In the genomic region with DNA sequence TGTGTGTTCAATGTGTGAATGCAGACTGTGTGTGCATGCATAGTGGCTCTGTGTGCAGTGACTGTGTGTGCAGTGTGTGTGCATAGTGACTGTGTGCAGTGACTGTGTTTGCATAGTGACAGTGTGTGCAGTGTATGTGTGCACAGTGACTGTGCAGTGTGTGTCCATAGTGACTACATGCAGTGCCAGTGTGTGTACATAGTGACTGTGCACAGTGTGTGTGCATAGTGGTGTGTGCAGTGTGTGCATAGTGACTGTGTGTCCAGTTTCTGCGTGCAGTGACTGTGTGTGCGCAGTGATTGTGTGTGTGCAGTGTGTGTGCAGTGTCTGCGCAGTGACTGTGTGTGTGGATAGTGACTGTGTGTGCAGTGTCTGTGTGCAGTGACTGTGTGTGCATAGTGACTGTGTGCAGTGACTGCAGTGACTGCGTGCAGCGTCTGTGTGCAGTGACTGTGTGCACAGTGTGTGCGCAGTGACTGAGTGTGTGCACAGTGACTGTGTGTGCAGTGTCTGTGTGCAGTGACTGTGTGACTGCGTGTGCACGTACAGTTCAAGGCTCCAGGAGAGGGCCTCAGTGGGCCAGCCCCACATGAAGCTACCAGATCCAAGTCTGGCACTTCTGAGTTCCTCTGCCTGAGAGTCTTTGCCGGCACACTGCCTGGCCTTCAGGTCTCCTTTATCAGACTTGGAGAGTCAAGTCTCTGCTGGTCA, we compare ENCODE assay signal across 21 cellular contexts.
A peak's percentile ranks its signal among the peaks of the same experiment; 100 is the strongest.
DNase-seq lines count a peak whose midpoint lies in the region; ATAC-seq, FAIRE-seq and TF ChIP-seq lines count a peak whose summit lies in the region.
"Had no signal": no experiment of that assay in that cellular context is flagged by ENCODE, and none has a peak within 500 bp of the region (broad histone marks: within the 10 kb centered on the region; RNA-seq: fewer than 3 reads in every experiment).

No MANE protein-coding gene starts in this region.

- no peak overlapping the region for H2BK120ac ChIP-seq in neuronal stem cell (ENCODE audit: low read depth, low read length)

- peak overlapping the region in 1 of 8 donors; percentile 75 for H3K27ac Mint-ChIP-seq in CD8-positive, alpha-beta memory T cell
- H3K27ac Mint-ChIP-seq in activated T-helper 17 cell treated with anti-CD3 and anti-CD28 coated beads, Interleukin-2, amount 50 U/mL, for 72 hours = peak overlapping the region; percentile 26
- no peak overlapping the region for H3K27ac Mint-ChIP-seq in type B pancreatic cell

- peak overlapping the region; percentile 70 for H3K4ac ChIP-seq in neuronal stem cell (ENCODE audit: low read length)

- peak overlapping the region; percentile 95 for H3K14ac ChIP-seq in neuronal stem cell (ENCODE audit: low read length)

- H4K91ac ChIP-seq in neuronal stem cell (ENCODE audit: low read depth, low read length, poor library complexity) = no peak overlapping the region

- H3K79me1 ChIP-seq in neuronal stem cell (ENCODE audit: low read depth, low read length) = peaks cover 2% of the 10 kb centered on the region

- no peaks in the 10 kb centered on the region for H3K9me3 ChIP-seq in CD8-positive, alpha-beta memory T cell (ENCODE audit: low read length)
- H3K9me3 ChIP-seq in HEK293 (ENCODE audit: control insufficient read depth, insufficient read depth, low read depth, low read length) (no peaks in the 10 kb centered on the region), neuronal stem cell (replicated peaks in 1 of 2; ENCODE audit: control insufficient read depth in 2 of 2, insufficient read depth in 1 of 2, low read depth in 1 of 2, low read length in 2 of 2) (peaks cover 0 to 9% of the 10 kb centered on the region in 2 donors), kidney (ENCODE audit: control insufficient read depth in 1 of 2, low read length in 2 of 2) (peaks cover 0 to 2% of the 10 kb centered on the region in 2 donors)
- H3K9me3 ChIP-seq: adrenal gland, SJCRH30 had no signal

- no peak overlapping the region for H3K4me3 ChIP-seq in CD8-positive, alpha-beta memory T cell (ENCODE audit: low read length)
- H3K4me3 ChIP-seq in HEK293 (ENCODE audit: low read depth, low read length) (no peak overlapping the region), neuronal stem cell (ENCODE audit: low read length in 2 of 2) (peak overlapping the region in 1 of 2 donors; percentile 57), kidney (ENCODE audit: low read length in 2 of 2) (no peak overlapping the region)
- H3K4me3 ChIP-seq: adrenal gland, GM12878, left lung, SJCRH30 had no signal

- H2BK5ac ChIP-seq in neuronal stem cell (ENCODE audit: low read length) = no peak overlapping the region

- TF ChIP-seq CTCF in HEK293 (tag by site-specific recombination; IDR thresholded peaks at IDR 0.05) (no peak), kidney (IDR thresholded peaks at IDR 0.05; ENCODE audit: borderline replicate concordance, extremely low read depth, insufficient read depth) (no peak), type B pancreatic cell (conservative IDR thresholded peaks at IDR 0.05) (no peak)

- no peak overlapping the region for H3K4me2 ChIP-seq in neuronal stem cell (ENCODE audit: insufficient read depth, low read length, poor library complexity, severe bottlenecking)

- peaks cover 8% of the 10 kb centered on the region for H3K4me1 ChIP-seq in CD8-positive, alpha-beta memory T cell (ENCODE audit: insufficient read depth, low read length)
- H3K4me1 ChIP-seq in HEK293 (ENCODE audit: control insufficient read depth, insufficient read depth, low read length) (no peaks in the 10 kb centered on the region), neuronal stem cell (ENCODE audit: control insufficient read depth in 2 of 2, insufficient read depth in 1 of 2, low read depth in 1 of 2, low read length in 2 of 2) (peaks cover 0 to 13% of the 10 kb centered on the region in 2 donors), kidney (ENCODE audit: control insufficient read depth in 1 of 2, insufficient read depth in 1 of 2, low read depth in 1 of 2, low read length in 2 of 2) (no peaks in the 10 kb centered on the region)
- H3K4me1 ChIP-seq: adrenal gland, left lung, parathyroid adenoma, SJCRH30 had no signal

- H3K18ac ChIP-seq in neuronal stem cell (ENCODE audit: low read length) = peak overlapping the region; percentile 73

- H3K4me3 Mint-ChIP-seq in CD8-positive, alpha-beta memory T cell = peak overlapping the region in 5 of 7 donors; percentile 69 to 80 (median 71)
- peak overlapping the region; percentile 63 for H3K4me3 Mint-ChIP-seq in activated T-helper 17 cell treated with anti-CD3 and anti-CD28 coated beads, Interleukin-2, amount 50 U/mL, for 72 hours
- no peak overlapping the region for H3K4me3 Mint-ChIP-seq in type B pancreatic cell

- no peak overlapping the region for H2BK15ac ChIP-seq in neuronal stem cell (ENCODE audit: low read length)

- H3K23ac ChIP-seq in neuronal stem cell (ENCODE audit: low read depth, low read length, poor library complexity) = peak overlapping the region; percentile 98

- POLR2A ChIA-PET in CD8-positive, alpha-beta memory T cell (lab: Charles Lee) = no interaction called here
- POLR2A ChIA-PET in HEK293 (lab: Yijun Ruan, JAX) = no interaction called here

- peak; percentile 22 for ATAC-seq in activated T-helper 17 cell treated with anti-CD3 and anti-CD28 coated beads, Interleukin-2, amount 50 U/mL, for 72 hours (replicated peaks)
- ATAC-seq: GM12878, left lung had no signal

- H2AFZ ChIP-seq in neuronal stem cell (ENCODE audit: low read length) = no peak overlapping the region
- H2AFZ ChIP-seq: parathyroid adenoma had no signal

- no peak for FAIRE-seq in kidney (lab: Jason Lieb, UNC)
- FAIRE-seq: D721Med, G401.6, GM12878 had no signal

- H3K9ac ChIP-seq in neuronal stem cell (ENCODE audit: low read depth, low read length, poor library complexity) (peak overlapping the region; percentile 80), kidney (ENCODE audit: low read length in 2 of 2) (no peak overlapping the region)
- H3K9ac ChIP-seq: parathyroid adenoma had no signal

- peaks cover 0 to 6% (median 0%) of the 10 kb centered on the region in 3 donors for H3K36me3 Mint-ChIP-seq in CD8-positive, alpha-beta memory T cell
- no peaks in the 10 kb centered on the region for H3K36me3 Mint-ChIP-seq in activated T-helper 17 cell treated with anti-CD3 and anti-CD28 coated beads, Interleukin-2, amount 50 U/mL, for 72 hours (ENCODE audit: low read depth)
- H3K36me3 Mint-ChIP-seq in type B pancreatic cell = no peaks in the 10 kb centered on the region

- intact Hi-C loops in kidney (cut with DNase I) = no loop called here

- H3K27me3 Mint-ChIP-seq in CD8-positive, alpha-beta memory T cell = peaks cover 5 to 23% of the 10 kb centered on the region in 2 donors
- no peaks in the 10 kb centered on the region for H3K27me3 Mint-ChIP-seq in activated T-helper 17 cell treated with anti-CD3 and anti-CD28 coated beads, Interleukin-2, amount 50 U/mL, for 72 hours
- no peaks in the 10 kb centered on the region for H3K27me3 Mint-ChIP-seq in type B pancreatic cell

- peaks cover 0 to 2% (median under 1%) of the 10 kb centered on the region in 5 donors for H3K9me3 Mint-ChIP-seq in CD8-positive, alpha-beta memory T cell
- H3K9me3 Mint-ChIP-seq in activated T-helper 17 cell treated with anti-CD3 and anti-CD28 coated beads, Interleukin-2, amount 50 U/mL, for 72 hours = peaks cover under 1% of the 10 kb centered on the region
- H3K9me3 Mint-ChIP-seq in type B pancreatic cell = no peaks in the 10 kb centered on the region

- DNase-seq in CD8-positive, alpha-beta memory T cell = no peak
- DNase-seq in neuronal stem cell (ENCODE audit: low spot score) (no peak), kidney (no peak), SHP77 (lab: John Stamatoyannopoulos, UW) (no peak), type B pancreatic cell (ENCODE audit: extremely low spot score, unreplicated experiment) (no peak)
- DNase-seq: activated CD4-positive, alpha-beta T cell treated with anti-CD3 and anti-CD28 coated beads for 1 hour; adrenal gland; effector memory CD4-positive, alpha-beta T cell; left lung; NCI-H1436; NCI-H2171; NCI-H526 treated with DMSO at 0.1 percent for 48 hours; SJCRH30; stimulated activated CD4-positive, alpha-beta T cell treated with anti-CD3 and anti-CD28 coated beads, Interleukin-1b, Interleukin-23, amount 100 ng/mL, for 48 hours; T1000 had no signal

- H2AK5ac ChIP-seq in neuronal stem cell (ENCODE audit: low read depth, low read length) = peak overlapping the region; percentile 78

- H3K27me3 ChIP-seq in CD8-positive, alpha-beta memory T cell (ENCODE audit: insufficient read depth, low read length, poor library complexity, severe bottlenecking) = no peaks in the 10 kb centered on the region
- peaks cover 0 to 3% (median 2%) of the 10 kb centered on the region in 3 experiments for H3K27me3 ChIP-seq in neuronal stem cell (ENCODE audit: control insufficient read depth in 3 of 3, insufficient read depth in 3 of 3, low read depth in 1 of 3, low read length in 3 of 3)
- H3K27me3 ChIP-seq: left lung, SJCRH30 had no signal

- WGBS in neuronal stem cell (ENCODE audit: extremely low coverage in 2 of 2, insufficient read length in 2 of 2, insufficient replicate concordance in 1 of 2), 2 donors = no CpG with 5 or more reads among the region's 9 CpGs

- CTCF ChIA-PET in CD8-positive, alpha-beta memory T cell (lab: Charles Lee) = no interaction called here
- CTCF ChIA-PET in HEK293 (lab: Yijun Ruan, JAX) = interaction anchor here (0.9 kb wide), 1 partner anchor 10 kb away, joined by 5 read pairs; no protein-coding TSS in a partner anchor

- H3K4me1 Mint-ChIP-seq in CD8-positive, alpha-beta memory T cell = peaks cover 16 to 25% (median 17%) of the 10 kb centered on the region in 3 donors
- peaks cover 18% of the 10 kb centered on the region for H3K4me1 Mint-ChIP-seq in activated T-helper 17 cell treated with anti-CD3 and anti-CD28 coated beads, Interleukin-2, amount 50 U/mL, for 72 hours
- peaks cover 7% of the 10 kb centered on the region for H3K4me1 Mint-ChIP-seq in type B pancreatic cell (ENCODE audit: unreplicated experiment)

- peak overlapping the region; percentile 73 for H2BK12ac ChIP-seq in neuronal stem cell (ENCODE audit: low read length)

- no peak overlapping the region for H3K27ac ChIP-seq in CD8-positive, alpha-beta memory T cell (ENCODE audit: low read depth, low read length)
- H3K27ac ChIP-seq in HEK293 (ENCODE audit: extremely low read depth, low read depth, low read length) (no peak overlapping the region), neuronal stem cell (replicated peaks; ENCODE audit: low read length) (no peak overlapping the region), kidney (ENCODE audit: low read depth in 2 of 2, low read length in 2 of 2) (no peak overlapping the region)
- H3K27ac ChIP-seq: adrenal gland, left lung, parathyroid adenoma, SJCRH30 had no signal

- no peaks in the 10 kb centered on the region for H3K36me3 ChIP-seq in CD8-positive, alpha-beta memory T cell (ENCODE audit: insufficient read depth, low read length)
- H3K36me3 ChIP-seq in HEK293 (ENCODE audit: control insufficient read depth in 2 of 2, insufficient read depth in 1 of 2, low read length in 2 of 2) = no peaks in the 10 kb centered on the region
- peaks cover 0 to 6% of the 10 kb centered on the region in 2 donors for H3K36me3 ChIP-seq in neuronal stem cell (replicated peaks in 1 of 2; ENCODE audit: control insufficient read depth in 2 of 2, insufficient read depth in 2 of 2, low read length in 2 of 2)
- no peaks in the 10 kb centered on the region for H3K36me3 ChIP-seq in kidney (ENCODE audit: control insufficient read depth in 1 of 2, insufficient read depth in 2 of 2, low read length in 2 of 2)
- H3K36me3 ChIP-seq: adrenal gland, left lung, SJCRH30 had no signal

- peak overlapping the region; percentile 94 for H4K8ac ChIP-seq in neuronal stem cell (ENCODE audit: low read depth, low read length)
